12 cellular contexts compared by ENCODE assay signal in genomic region chr19:49491804-49492572, GRCh38. TPM values are rescaled to one million over a fixed set of nuclear protein-coding genes. Genes with fewer than 3 reads are reported as not detected.
A peak's percentile ranks its signal among the peaks of the same experiment; 100 is the strongest.
DNase-seq lines count a peak whose midpoint lies in the region; ATAC-seq and TF ChIP-seq lines count a peak whose summit lies in the region.
"Had no signal": no experiment of that assay in that cellular context is flagged by ENCODE, and none has a peak within 500 bp of the region (broad histone marks: within the 10 kb centered on the region; RNA-seq: fewer than 3 reads in every experiment).

No MANE protein-coding gene starts in this region.

- H2AFZ ChIP-seq in Karpas-422 (ENCODE audit: low read length), result no peak overlapping the region

- TF ChIP-seq CTCF in progenitor cell of endocrine pancreas (IDR thresholded peaks at IDR 0.05; ENCODE audit: unreplicated experiment) (no peak), GM13977 (IDR thresholded peaks at IDR 0.05; ENCODE audit: extremely low read depth, insufficient read depth, missing control alignments) (no peak)

- H3K4me3 Mint-ChIP-seq in activated naive CD8-positive, alpha-beta T cell treated with anti-CD3 and anti-CD28 coated beads, Interleukin-2, amount 50 U/mL, for 24 hours, result peak overlapping the region; percentile 64
- H3K4me3 Mint-ChIP-seq in progenitor cell of endocrine pancreas (ENCODE audit: low read depth), result no peak overlapping the region

- peaks cover 51% of the 10 kb centered on the region for H3K36me3 ChIP-seq in Karpas-422 (ENCODE audit: insufficient read depth, low read length)

- ATAC-seq in activated naive CD8-positive, alpha-beta T cell treated with anti-CD3 and anti-CD28 coated beads, Interleukin-2, amount 50 U/mL, for 24 hours, result no peak
- ATAC-seq in GM21737 (IDR thresholded peaks at IDR 0.05; ENCODE audit: unreplicated experiment), result no peak

- peaks cover 35% of the 10 kb centered on the region for H3K79me2 ChIP-seq in Karpas-422 (ENCODE audit: low read length)

- H3K4me3 ChIP-seq in Karpas-422 (ENCODE audit: low read length), result no peak overlapping the region
- H3K4me3 ChIP-seq: tibial nerve had no signal

- in situ Hi-C loops in GM13977 (cut with MboI; ENCODE audit: low pct_unique_long_range_greater_than_20kb, low sequenced_read_pairs, unreplicated experiment), result no loop called here

- H3K27ac Mint-ChIP-seq in activated naive CD8-positive, alpha-beta T cell treated with anti-CD3 and anti-CD28 coated beads, Interleukin-2, amount 50 U/mL, for 24 hours, result peak overlapping the region; percentile 85
- peak overlapping the region; percentile 57 for H3K27ac Mint-ChIP-seq in progenitor cell of endocrine pancreas

- H3K4me1 ChIP-seq in Karpas-422 (ENCODE audit: low read length), result peaks cover 26% of the 10 kb centered on the region

- peaks cover 60% of the 10 kb centered on the region for H3K4me1 Mint-ChIP-seq in activated naive CD8-positive, alpha-beta T cell treated with anti-CD3 and anti-CD28 coated beads, Interleukin-2, amount 50 U/mL, for 24 hours
- H3K4me1 Mint-ChIP-seq in progenitor cell of endocrine pancreas (ENCODE audit: low read depth), result peaks cover 17% of the 10 kb centered on the region

- peak overlapping the region; percentile 5; the same call in 1 of the 2 replicates for H3K27ac ChIP-seq in Karpas-422 (ENCODE audit: low read length)
- H3K27ac ChIP-seq: tibial nerve had no signal

- no peaks in the 10 kb centered on the region for H3K9me3 ChIP-seq in Karpas-422 (ENCODE audit: low read length)
- H3K9me3 ChIP-seq: tibial nerve had no signal

- H3K4me2 ChIP-seq in Karpas-422 (ENCODE audit: low read depth, low read length, poor library complexity, severe bottlenecking), result no peak overlapping the region

- H3K36me3 Mint-ChIP-seq in activated naive CD8-positive, alpha-beta T cell treated with anti-CD3 and anti-CD28 coated beads, Interleukin-2, amount 50 U/mL, for 24 hours (ENCODE audit: low read depth), result peaks cover 69% of the 10 kb centered on the region
- H3K36me3 Mint-ChIP-seq in progenitor cell of endocrine pancreas (ENCODE audit: insufficient read depth), result peaks cover 30% of the 10 kb centered on the region

- peaks cover 10% of the 10 kb centered on the region for H3K27me3 Mint-ChIP-seq in activated naive CD8-positive, alpha-beta T cell treated with anti-CD3 and anti-CD28 coated beads, Interleukin-2, amount 50 U/mL, for 24 hours
- no peaks in the 10 kb centered on the region for H3K27me3 Mint-ChIP-seq in progenitor cell of endocrine pancreas

- peaks cover 41% of the 10 kb centered on the region for H4K20me1 ChIP-seq in Karpas-422 (ENCODE audit: insufficient read depth, low read depth, low read length)

- H3K27me3 ChIP-seq in Karpas-422 (ENCODE audit: low read length), result no peaks in the 10 kb centered on the region
- H3K27me3 ChIP-seq: tibial nerve had no signal

- H3K9me2 ChIP-seq in Karpas-422 (replicated peaks; ENCODE audit: insufficient read depth, low read length), result no peaks in the 10 kb centered on the region

- H3K9me3 Mint-ChIP-seq in activated naive CD8-positive, alpha-beta T cell treated with anti-CD3 and anti-CD28 coated beads, Interleukin-2, amount 50 U/mL, for 24 hours, result no peaks in the 10 kb centered on the region
- H3K9me3 Mint-ChIP-seq in progenitor cell of endocrine pancreas (ENCODE audit: low read depth), result no peaks in the 10 kb centered on the region

- DNase-seq in activated CD8-positive, alpha-beta memory T cell treated with anti-CD3 and anti-CD28 coated beads for 24 hours, result peak; percentile 77
- no peak for DNase-seq in activated CD8-positive, alpha-beta memory T cell treated with anti-CD3 and anti-CD28 coated beads, Interleukin-2, amount 50 U/mL, for 4 hours
- DNase-seq in Karpas-422 (peak; percentile 72), progenitor cell of endocrine pancreas (ENCODE audit: low spot score, unreplicated experiment) (no peak), GM13977 (ENCODE audit: low spot score) (no peak), inferior parietal cortex (ENCODE audit: extremely low spot score) (no peak)
- peak; percentile 18 for DNase-seq in activated naive CD8-positive, alpha-beta T cell treated with anti-CD3 and anti-CD28 coated beads, Interleukin-2, amount 50 U/mL, for 24 hours
- DNase-seq: islet precursor cell; stimulated activated CD4-positive, alpha-beta T cell treated with anti-CD3 and anti-CD28 coated beads, Interleukin-4, amount 100 ng/mL, for 1 hour; WERI-Rb-1 had no signal

- no peak overlapping the region for H3K9ac ChIP-seq in Karpas-422 (ENCODE audit: low read length)

RNA-seq across cellular contexts. Expression of gene RPS11, which starts 4.2 kb away (rescaled TPM):
- total RNA-seq in Karpas-422 (2014; rRNA removed; shearing (Covaris generic); ENCODE audit: low replicate concordance), result 6,857 and 9,247 TPM in 2 replicates
- total RNA-seq in progenitor cell of endocrine pancreas, result 2,272 and 2,377 TPM in 2 replicates

RNA-seq across cellular contexts. Expression of gene RPL13A, which starts 4.6 kb away (rescaled TPM):
- total RNA-seq in Karpas-422 (2014; rRNA removed; shearing (Covaris generic); ENCODE audit: low replicate concordance), result 6,359 and 8,659 TPM in 2 replicates
- total RNA-seq in progenitor cell of endocrine pancreas, result 2,665 and 2,783 TPM in 2 replicates

RNA-seq across cellular contexts. Expression of gene FLT3LG, which starts 18.0 kb away (rescaled TPM):
- 18.8 and 19.3 TPM in 2 replicates for total RNA-seq in Karpas-422 (2014; rRNA removed; shearing (Covaris generic); ENCODE audit: low replicate concordance)
- total RNA-seq in progenitor cell of endocrine pancreas, result 0.96 and 1.1 TPM in 2 replicates

RNA-seq across cellular contexts. Expression of gene FCGRT, which starts 20.5 kb away (rescaled TPM):
- 1.8 and 3.5 TPM in 2 replicates for total RNA-seq in Karpas-422 (2014; rRNA removed; shearing (Covaris generic); ENCODE audit: low replicate concordance)
- total RNA-seq in progenitor cell of endocrine pancreas, result 153 and 169 TPM in 2 replicates

RNA-seq across cellular contexts. Expression of gene RCN3, which starts 35.8 kb away (rescaled TPM):
- total RNA-seq in Karpas-422 (2014; rRNA removed; shearing (Covaris generic); ENCODE audit: low replicate concordance), result 0.22 TPM in 1 of 2 replicates, not detected in the other
- 43.4 and 58.0 TPM in 2 replicates for total RNA-seq in progenitor cell of endocrine pancreas

Comparison
In these comparisons a context has a peak if more than half of its experiments do, and no peak if none do; other contexts are left out.
1. DNase-seq: peak in activated CD8-positive, alpha-beta memory T cell treated with anti-CD3 and anti-CD28 coated beads for 24 hours (single experiment), Karpas-422 (single experiment) and activated naive CD8-positive, alpha-beta T cell treated with anti-CD3 and anti-CD28 coated beads, Interleukin-2, amount 50 U/mL, for 24 hours (single experiment); none in activated CD8-positive, alpha-beta memory T cell treated with anti-CD3 and anti-CD28 coated beads, Interleukin-2, amount 50 U/mL, for 4 hours (single experiment), progenitor cell of endocrine pancreas (single experiment), GM13977 (single experiment) and inferior parietal cortex (single experiment).